Comparison of ENCODE assay signal across 25 cellular contexts in the genomic region with DNA sequence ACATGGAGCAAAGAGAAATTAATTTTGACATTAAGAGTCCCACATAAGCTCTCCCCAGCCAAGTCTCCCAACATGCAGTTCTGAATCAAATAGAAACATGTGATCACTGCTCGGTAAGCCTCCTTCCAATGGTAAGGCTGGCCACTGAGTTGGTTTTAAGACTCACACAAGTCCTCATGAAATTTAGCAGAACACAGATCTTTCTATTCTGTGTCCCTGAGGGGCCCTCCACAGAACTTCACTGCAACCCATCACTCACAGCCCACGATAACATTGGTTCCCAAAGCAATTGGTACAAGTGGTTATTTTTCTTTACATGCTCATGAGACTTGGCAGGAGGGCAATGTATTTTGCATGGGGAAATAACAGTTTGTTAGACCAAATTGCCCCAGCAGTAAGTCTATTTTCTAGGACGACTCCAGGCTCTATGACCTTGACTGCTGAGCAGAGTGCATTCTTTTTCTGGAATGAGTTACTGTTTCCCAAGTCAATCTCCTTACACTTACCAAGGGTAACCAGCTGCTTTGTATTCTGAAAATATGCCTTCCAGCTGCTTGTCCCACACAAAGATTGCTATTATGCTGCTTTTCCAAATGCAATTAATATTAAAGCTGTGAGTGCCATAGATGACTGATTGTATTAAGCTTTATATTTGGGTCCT.
DNase-seq lines count a peak whose midpoint lies in the region; ATAC-seq lines count a peak whose summit lies in the region.
"Had no signal": no experiment of that assay in that cellular context is flagged by ENCODE, and none has a peak within 500 bp of the region (broad histone marks: within the 10 kb centered on the region; RNA-seq: fewer than 3 reads in every experiment).

No MANE protein-coding gene starts in this region.

- H3K4me3 ChIP-seq in mesenchymal stem cell (ENCODE audit: insufficient read depth in 1 of 2, low read depth in 1 of 2, low read length in 2 of 2), result no peak overlapping the region
- H3K4me3 ChIP-seq: breast epithelium, colonic mucosa, prostate gland had no signal

- no peak overlapping the region for H3K4me2 ChIP-seq in mesenchymal stem cell (ENCODE audit: low read length, poor library complexity, severe bottlenecking)

- H3K9ac ChIP-seq in mesenchymal stem cell (ENCODE audit: low read length), result no peak overlapping the region

- no peak overlapping the region for H3K18ac ChIP-seq in mesenchymal stem cell (ENCODE audit: low read depth in 1 of 2, low read length in 2 of 2)

- WGBS in mesenchymal stem cell, result 73% methylated on average over 2 of the region's 3 CpGs

- no peak overlapping the region for H3K14ac ChIP-seq in mesenchymal stem cell (ENCODE audit: low read length in 2 of 2)

- H3K9me3 ChIP-seq in mesenchymal stem cell (ENCODE audit: control insufficient read depth, low read length), result no peaks in the 10 kb centered on the region
- H3K9me3 ChIP-seq: colonic mucosa, neutrophil, prostate gland had no signal

- H2BK5ac ChIP-seq in mesenchymal stem cell (ENCODE audit: low read depth, low read length, poor library complexity, severe bottlenecking), result no peak overlapping the region

- no peak overlapping the region for H2AFZ ChIP-seq in mesenchymal stem cell (ENCODE audit: low read depth, low read length)

- no peaks in the 10 kb centered on the region for H3K27me3 ChIP-seq in mesenchymal stem cell (ENCODE audit: control insufficient read depth in 1 of 2, insufficient read depth in 1 of 2, low read length in 2 of 2)
- H3K27me3 ChIP-seq: breast epithelium, colonic mucosa, neutrophil had no signal

- no peak overlapping the region for H3K27ac ChIP-seq in mesenchymal stem cell (ENCODE audit: low read length, poor library complexity, severe bottlenecking)
- H3K27ac ChIP-seq: breast epithelium, colonic mucosa, neutrophil, prostate gland had no signal

- H4K91ac ChIP-seq in mesenchymal stem cell (ENCODE audit: low read length), result no peak overlapping the region

- intact Hi-C loops in Right ventricle myocardium superior (cut with DNase I) (no loop called here), cardiac septum (cut with DNase I) (no loop called here)

- H2AK5ac ChIP-seq in mesenchymal stem cell (ENCODE audit: low read length, severe bottlenecking), result no peak overlapping the region

- H3K79me1 ChIP-seq in mesenchymal stem cell (replicated peaks; ENCODE audit: low read length, poor library complexity, severe bottlenecking), result no peaks in the 10 kb centered on the region

- no peak overlapping the region for H2BK12ac ChIP-seq in mesenchymal stem cell (ENCODE audit: low read length in 2 of 2)

- H3K36me3 ChIP-seq in mesenchymal stem cell (ENCODE audit: control insufficient read depth in 1 of 2, insufficient read depth in 2 of 2, low read depth in 1 of 2, low read length in 2 of 2), result no peaks in the 10 kb centered on the region
- H3K36me3 ChIP-seq: breast epithelium, colonic mucosa, neutrophil, prostate gland had no signal

- no peak overlapping the region for H2BK15ac ChIP-seq in mesenchymal stem cell (ENCODE audit: low read depth, poor library complexity, severe bottlenecking)

- ATAC-seq in Right ventricle myocardium superior (ENCODE audit: poor library complexity), result peak; percentile 84
- ATAC-seq in HG03280 (IDR thresholded peaks at IDR 0.05; ENCODE audit: unreplicated experiment), result no peak
- ATAC-seq: activated T-cell treated with anti-CD3 and anti-CD28 coated beads, Interleukin-2, amount 50 U/mL, for 72 hours; Panc1; stimulated activated naive CD8-positive, alpha-beta T cell treated with anti-CD3 and anti-CD28 coated beads, Interleukin-15, Interleukin-2, amounts not matched to agents 100 U/mL and 50 U/mL, for 24 hours had no signal

- DNase-seq in Right ventricle myocardium superior, result no peak
- no peak for DNase-seq in cardiac septum (ENCODE audit: low spot score)
- peak; percentile 89 for DNase-seq in foreskin melanocyte
- DNase-seq in myocyte (ENCODE audit: low read depth), result peak; percentile 64
- no peak for DNase-seq in inferior parietal cortex (ENCODE audit: extremely low spot score)
- no peak for DNase-seq in mesenchymal stem cell
- no peak for DNase-seq in AML-193 (lab: John Stamatoyannopoulos, UW)
- DNase-seq: activated naive CD4-positive, alpha-beta T cell; activated T-cell treated with anti-CD3 and anti-CD28 coated beads, Interleukin-2, amount 50 U/mL, for 72 hours; amygdala; CD8-positive, alpha-beta memory T cell; colonic mucosa; effector memory CD4-positive, alpha-beta T cell; H9; NCI-H1048; NCI-H1694 treated with DMSO at 0.1 percent for 48 hours; NCI-H2171 treated with DMSO at 0.1 percent for 48 hours; NCI-H524 treated with DMSO at 0.1 percent for 48 hours; SIG-M5; stimulated activated naive CD8-positive, alpha-beta T cell treated with anti-CD3 and anti-CD28 coated beads, Interleukin-15, Interleukin-2, amounts not matched to agents 100 U/mL and 50 U/mL, for 24 hours had no signal

- no peak overlapping the region for H3K4ac ChIP-seq in mesenchymal stem cell (ENCODE audit: low read depth in 1 of 2, low read length in 2 of 2)

- no peak overlapping the region for H4K8ac ChIP-seq in mesenchymal stem cell (ENCODE audit: low read length)

- H3K4me1 ChIP-seq in mesenchymal stem cell (ENCODE audit: control insufficient read depth, insufficient read depth, low read depth, low read length), result no peaks in the 10 kb centered on the region
- H3K4me1 ChIP-seq: breast epithelium, colonic mucosa, prostate gland had no signal

- no peak overlapping the region for H3K23ac ChIP-seq in mesenchymal stem cell (ENCODE audit: low read length in 2 of 2)

- H2BK120ac ChIP-seq in mesenchymal stem cell (ENCODE audit: low read depth, low read length), result no peak overlapping the region

Comparison
In these comparisons a context has a peak if more than half of its experiments do, and no peak if none do; other contexts are left out.
1. DNase-seq: peak in foreskin melanocyte (single experiment) and myocyte (single experiment); none in Right ventricle myocardium superior (single experiment), cardiac septum (single experiment), inferior parietal cortex (single experiment), mesenchymal stem cell (single experiment) and AML-193 (0 of 2).